1 cellular context compared by ENCODE assay signal in the genomic region with DNA sequence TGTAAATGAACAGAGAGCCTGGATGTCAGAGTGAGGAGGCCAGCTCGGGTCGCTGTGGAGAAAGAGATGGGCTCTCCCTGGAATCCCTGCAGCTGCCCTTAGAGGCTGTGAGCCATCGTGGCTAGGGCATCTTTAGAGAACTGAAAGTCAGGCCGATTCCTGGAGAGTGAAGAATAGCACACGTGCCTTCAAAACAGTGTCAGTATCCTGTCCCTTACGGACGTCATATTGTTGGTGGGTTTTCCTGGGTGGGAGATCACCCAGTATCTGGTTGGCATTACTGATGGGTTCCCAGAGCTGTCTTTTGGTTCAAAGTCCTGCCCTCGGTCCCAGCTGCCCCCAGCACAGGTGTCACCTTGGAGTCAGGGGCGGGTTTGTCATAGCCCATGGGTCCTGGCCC.
TF ChIP-seq lines count a peak whose summit lies in the region.

No MANE protein-coding gene starts in this region.

TF ChIP-seq in GM12878, 131 proteins besides CTCF, POLR2A, EP300 and RAD21 (continued from another document):
- peak; percentile 55; the same call in 1 of the 2 replicates for TF ChIP-seq IKZF1 (conservative IDR thresholded peaks at IDR 0.05)
- no peak for TF ChIP-seq ZNF207 (IDR thresholded peaks at IDR 0.05; ENCODE audit: borderline replicate concordance)
- TF ChIP-seq DPF2 (IDR thresholded peaks at IDR 0.05), result 0 out of 2 replicates have a peak, but pooled peaks have one; percentile 26
- TF ChIP-seq IKZF2 (IDR thresholded peaks at IDR 0.05), result peak; percentile 67 to 69; a peak in 2 of 4 replicates
- peak; percentile 84 for TF ChIP-seq EED (IDR thresholded peaks at IDR 0.05; ENCODE audit: low read depth)
- peak; percentile 33; the same call in 1 of the 2 replicates for TF ChIP-seq NFIC (IDR thresholded peaks at IDR 0.05; ENCODE audit: low read depth, low read length)
- no peak for TF ChIP-seq HCFC1 (IDR thresholded peaks at IDR 0.05; ENCODE audit: low read length)
- peak; percentile 83 to 84 for TF ChIP-seq BHLHE40 (IDR thresholded peaks at IDR 0.05; ENCODE audit: borderline replicate concordance in 1 of 2, low read depth in 2 of 2, low read length in 1 of 2)
- TF ChIP-seq, protein P1, sequence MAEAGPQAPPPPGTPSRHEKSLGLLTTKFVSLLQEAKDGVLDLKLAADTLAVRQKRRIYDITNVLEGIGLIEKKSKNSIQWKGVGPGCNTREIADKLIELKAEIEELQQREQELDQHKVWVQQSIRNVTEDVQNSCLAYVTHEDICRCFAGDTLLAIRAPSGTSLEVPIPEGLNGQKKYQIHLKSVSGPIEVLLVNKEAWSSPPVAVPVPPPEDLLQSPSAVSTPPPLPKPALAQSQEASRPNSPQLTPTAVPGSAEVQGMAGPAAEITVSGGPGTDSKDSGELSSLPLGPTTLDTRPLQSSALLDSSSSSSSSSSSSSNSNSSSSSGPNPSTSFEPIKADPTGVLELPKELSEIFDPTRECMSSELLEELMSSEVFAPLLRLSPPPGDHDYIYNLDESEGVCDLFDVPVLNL (IDR thresholded peaks at IDR 0.05; ENCODE audit: low read depth, low read length), result no peak
- peak; percentile 78; the same call in 1 of the 2 replicates for TF ChIP-seq SPI1 (IDR thresholded peaks at IDR 0.05; ENCODE audit: borderline replicate concordance, insufficient read depth, low read depth, low read length)
- TF ChIP-seq GATAD2B (conservative IDR thresholded peaks at IDR 0.05; ENCODE audit: low read depth), result 0 out of 2 replicates have a peak, but pooled peaks have one; percentile 22
